In the genomic region with DNA sequence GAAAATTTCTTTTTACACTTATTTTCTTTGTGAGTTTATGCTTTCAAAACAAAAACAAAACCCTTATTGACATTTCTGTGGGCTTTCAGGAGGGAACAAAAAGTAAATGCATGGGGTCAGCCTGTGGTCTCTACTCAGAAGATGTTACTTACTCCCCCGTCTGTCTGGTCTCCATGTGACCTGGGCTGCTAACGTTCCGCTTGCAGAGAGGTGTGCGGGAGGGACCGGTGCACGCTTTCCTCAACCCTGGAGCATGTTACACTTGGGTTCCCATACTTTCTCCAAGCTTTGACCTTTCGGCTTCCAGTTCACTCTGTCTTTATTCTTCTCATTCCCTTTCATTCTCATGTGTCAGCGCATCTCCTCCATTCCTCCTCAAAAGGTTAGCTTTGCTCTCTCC, we compare ENCODE assay signal across 13 cellular contexts. TPM values are rescaled to one million over a fixed set of nuclear protein-coding genes. Genes with fewer than 3 reads are reported as not detected.
DNase-seq lines count a peak whose midpoint lies in the region; ATAC-seq and TF ChIP-seq lines count a peak whose summit lies in the region.
"Had no signal": no experiment of that assay in that cellular context is flagged by ENCODE, and none has a peak within 500 bp of the region (broad histone marks: within the 10 kb centered on the region; RNA-seq: fewer than 3 reads in every experiment).

No MANE protein-coding gene starts in this region.

- DNase-seq in CD4-positive, alpha-beta T cell, result no peak
- DNase-seq in ascending aorta (ENCODE audit: low spot score in 2 of 2) (no peak), hippocampal formation (lab: John Stamatoyannopoulos, UW) (no peak), NCI-H1694 (lab: John Stamatoyannopoulos, UW) (no peak)
- DNase-seq: activated CD8-positive, alpha-beta memory T cell treated with anti-CD3 and anti-CD28 coated beads, Interleukin-2, amount 50 U/mL, for 4 hours; NCI-H69; right lobe of liver had no signal

- H3K4me2 ChIP-seq in OCI-LY3 (ENCODE audit: low read length), result peak overlapping the region; percentile 95

- H3K4me1 ChIP-seq in OCI-LY3 (ENCODE audit: low read length) (peaks cover 65% of the 10 kb centered on the region), ascending aorta (no peaks in the 10 kb centered on the region)
- H3K4me1 ChIP-seq: right lobe of liver had no signal

- intact Hi-C loops in CD4-positive, alpha-beta T cell (cut with DNase I, micrococcal nuclease), result no loop called here
- intact Hi-C loops in ascending aorta (cut with DNase I), result no loop called here

- peaks cover 72% of the 10 kb centered on the region for H3K36me3 ChIP-seq in OCI-LY3 (replicated peaks; ENCODE audit: low read depth, low read length)
- peaks cover 71 to 74% of the 10 kb centered on the region in 2 donors for H3K36me3 ChIP-seq in ascending aorta

- peak overlapping the region; percentile 69 for H3K4me3 ChIP-seq in OCI-LY3 (ENCODE audit: low read length)
- H3K4me3 ChIP-seq in ascending aorta, result no peak overlapping the region
- H3K4me3 ChIP-seq: lung, right lobe of liver, SK-N-MC had no signal

- no peak for ATAC-seq in CD4-positive, alpha-beta T cell (ENCODE audit: poor library complexity)
- ATAC-seq in GM18873 (IDR thresholded peaks at IDR 0.05; ENCODE audit: low FRiP score, unreplicated experiment) (peak; percentile 10), HG02588 (IDR thresholded peaks at IDR 0.05; ENCODE audit: unreplicated experiment) (peak; percentile 25), HG03135 (IDR thresholded peaks at IDR 0.05; ENCODE audit: unreplicated experiment) (no peak)
- ATAC-seq: right lobe of liver had no signal

- H2AFZ ChIP-seq in OCI-LY3 (ENCODE audit: low read depth, low read length), result no peak overlapping the region

- CTCF ChIA-PET in CD4-positive, alpha-beta T cell (lab: Charles Lee), result interaction anchor here (0.7 kb wide), 1 partner anchor 11 kb away, joined by 3 read pairs; no protein-coding TSS in a partner anchor

- no peaks in the 10 kb centered on the region for H3K9me3 Mint-ChIP-seq in CD4-positive, alpha-beta T cell

- no peaks in the 10 kb centered on the region for H3K9me3 ChIP-seq in CD4-positive, alpha-beta T cell (ENCODE audit: control insufficient read depth, low read length)
- H3K9me3 ChIP-seq in OCI-LY3 (ENCODE audit: insufficient read depth, low read length) (no peaks in the 10 kb centered on the region), ascending aorta (no peaks in the 10 kb centered on the region)
- H3K9me3 ChIP-seq: right lobe of liver had no signal

- H3K27ac Mint-ChIP-seq in CD4-positive, alpha-beta T cell, result peak overlapping the region; percentile 63

- H3K36me3 Mint-ChIP-seq in CD4-positive, alpha-beta T cell (ENCODE audit: low read depth), result peaks cover 93% of the 10 kb centered on the region

- H3K4me1 Mint-ChIP-seq in CD4-positive, alpha-beta T cell (ENCODE audit: low read depth), result peaks cover 17% of the 10 kb centered on the region

- peak overlapping the region; percentile 61 for H3K9ac ChIP-seq in OCI-LY3 (ENCODE audit: low read length)

- POLR2A ChIA-PET in CD4-positive, alpha-beta T cell (lab: Charles Lee), result no interaction called here

- H3K27me3 Mint-ChIP-seq in CD4-positive, alpha-beta T cell, result no peaks in the 10 kb centered on the region

- H3K4me3 Mint-ChIP-seq in CD4-positive, alpha-beta T cell, result no peak overlapping the region

- no peaks in the 10 kb centered on the region for H4K20me1 ChIP-seq in OCI-LY3 (ENCODE audit: insufficient read depth, low read length)

- TF ChIP-seq CTCF in CD4-positive, alpha-beta T cell (IDR thresholded peaks at IDR 0.05), result no peak
- no peak for TF ChIP-seq CTCF in OCI-LY3 (IDR thresholded peaks at IDR 0.05; ENCODE audit: low read depth, low read length)
- no peak for TF ChIP-seq CTCF in ascending aorta (IDR thresholded peaks at IDR 0.05)

- peaks cover 3% of the 10 kb centered on the region; the same call in 1 of the 2 replicates for H3K79me2 ChIP-seq in OCI-LY3 (ENCODE audit: low read length)

- no peak overlapping the region for H3K27ac ChIP-seq in CD4-positive, alpha-beta T cell (ENCODE audit: low read depth, low read length)
- H3K27ac ChIP-seq in OCI-LY3 (ENCODE audit: low read length), result peak overlapping the region; percentile 93
- H3K27ac ChIP-seq in ascending aorta, result no peak overlapping the region
- H3K27ac ChIP-seq: right lobe of liver, SK-N-MC had no signal

- H3K27me3 ChIP-seq in CD4-positive, alpha-beta T cell (ENCODE audit: control insufficient read depth, insufficient read depth, low read length), result no peaks in the 10 kb centered on the region
- H3K27me3 ChIP-seq in OCI-LY3 (ENCODE audit: low read depth, low read length) (no peaks in the 10 kb centered on the region), ascending aorta (no peaks in the 10 kb centered on the region)
- H3K27me3 ChIP-seq: right lobe of liver had no signal

RNA-seq across cellular contexts. Expression of gene ZC3H14, which starts 36.5 kb away (rescaled TPM):
- total RNA-seq in CD4-positive, alpha-beta T cell, result 10 to 100 TPM; 36.5 to 40.2 TPM
- 62.2 TPM for total RNA-seq in ascending aorta

RNA-seq across cellular contexts. Expression of gene PTPN21, which starts 44.5 kb away (rescaled TPM):
- not detected for total RNA-seq in CD4-positive, alpha-beta T cell
- 18.1 TPM for total RNA-seq in ascending aorta

Comparison
In these comparisons a context has a peak if more than half of its experiments do, and no peak if none do; other contexts are left out.
1. ATAC-seq: peak in GM18873 (single experiment) and HG02588 (single experiment); none in CD4-positive, alpha-beta T cell (single experiment) and HG03135 (single experiment).
2. RNA of gene PTPN21, which starts 44.5 kb away (total RNA-seq): 18.1 TPM in ascending aorta (single experiment); not detected in CD4-positive, alpha-beta T cell; every median in the first group is over 10 times any median in the second.